Comparison of ENCODE assay signal across 12 cellular contexts in genomic region chr17:14061666-14062560, GRCh38. TPM values are rescaled to one million over a fixed set of nuclear protein-coding genes. Genes with fewer than 3 reads are reported as not detected.
DNase-seq lines count a peak whose midpoint lies in the region; ATAC-seq and TF ChIP-seq lines count a peak whose summit lies in the region.
"Had no signal": no experiment of that assay in that cellular context is flagged by ENCODE, and none has a peak within 500 bp of the region (broad histone marks: within the 10 kb centered on the region; RNA-seq: fewer than 3 reads in every experiment).

No MANE protein-coding gene starts in this region.

- peaks cover 0 to 11% of the 10 kb centered on the region in 2 donors for H3K4me1 ChIP-seq in right atrium auricular region
- H3K4me1 ChIP-seq: BLaER1 treated with 17β-estradiol and CSF1 and Interleukin-3, amounts not matched to agents 10 nM and 100 nM had no signal

- ATAC-seq in Right ventricle myocardium superior (ENCODE audit: poor library complexity) (peak; percentile 82), HG03097 (IDR thresholded peaks at IDR 0.05; ENCODE audit: low FRiP score, unreplicated experiment) (no peak), HG03442 (IDR thresholded peaks at IDR 0.05; ENCODE audit: unreplicated experiment) (no peak), GM19328 (IDR thresholded peaks at IDR 0.05; ENCODE audit: unreplicated experiment) (no peak)

- H3K36me3 ChIP-seq in right atrium auricular region = no peaks in the 10 kb centered on the region

- no peak for TF ChIP-seq CTCF in right atrium auricular region (IDR thresholded peaks at IDR 0.05)

- H3K27me3 ChIP-seq in right atrium auricular region = no peaks in the 10 kb centered on the region
- H3K27me3 ChIP-seq: BLaER1 treated with 17β-estradiol and CSF1 and Interleukin-3, amounts not matched to agents 10 nM and 100 nM had no signal

- no peak overlapping the region for H3K27ac ChIP-seq in right atrium auricular region
- H3K27ac ChIP-seq: BLaER1 treated with 17β-estradiol and CSF1 and Interleukin-3, amounts not matched to agents 10 nM and 100 nM had no signal

- intact Hi-C loops in Right ventricle myocardium superior (cut with DNase I) = loop anchor here (10.0 kb wide), 1 partner anchor 143 kb away; no protein-coding TSS in a partner anchor

- no peaks in the 10 kb centered on the region for H3K9me3 ChIP-seq in right atrium auricular region

- no peak overlapping the region for H3K4me3 ChIP-seq in right atrium auricular region
- H3K4me3 ChIP-seq: BLaER1 treated with 17β-estradiol and CSF1 and Interleukin-3, amounts not matched to agents 10 nM and 100 nM had no signal

- DNase-seq in Right ventricle myocardium superior (no peak), right atrium auricular region (ENCODE audit: low spot score) (no peak), T47D (ENCODE audit: low read depth in 1 of 2, low spot score in 1 of 2) (peak; percentile 23 to 74), islet precursor cell (peak; percentile 95), Kasumi-1 (lab: John Stamatoyannopoulos, UW) (no peak)
- DNase-seq: activated naive CD8-positive, alpha-beta T cell treated with anti-CD3 and anti-CD28 coated beads for 36 hours; NCI-H446 treated with DMSO at 0.1 percent for 48 hours; substantia nigra had no signal

- in situ Hi-C loops in T47D (cut with HindIII; ENCODE audit: low pct_unique_long_range_greater_than_20kb, low sequenced_read_pairs) = no loop called here

RNA-seq across cellular contexts. Expression of gene COX10, which starts 7.4 kb away (rescaled TPM):
- total RNA-seq in Right ventricle myocardium superior = 39.4 TPM
- total RNA-seq in right atrium auricular region = 10 to 100 TPM; 31.6 to 67.6 TPM

Comparison
In these comparisons a context has a peak if more than half of its experiments do, and no peak if none do; other contexts are left out.
1. DNase-seq: peak in T47D (2 of 2) and islet precursor cell (single experiment); none in Right ventricle myocardium superior (single experiment), right atrium auricular region (single experiment) and Kasumi-1 (0 of 2).